9 cellular contexts compared by ENCODE assay signal in the genomic region with DNA sequence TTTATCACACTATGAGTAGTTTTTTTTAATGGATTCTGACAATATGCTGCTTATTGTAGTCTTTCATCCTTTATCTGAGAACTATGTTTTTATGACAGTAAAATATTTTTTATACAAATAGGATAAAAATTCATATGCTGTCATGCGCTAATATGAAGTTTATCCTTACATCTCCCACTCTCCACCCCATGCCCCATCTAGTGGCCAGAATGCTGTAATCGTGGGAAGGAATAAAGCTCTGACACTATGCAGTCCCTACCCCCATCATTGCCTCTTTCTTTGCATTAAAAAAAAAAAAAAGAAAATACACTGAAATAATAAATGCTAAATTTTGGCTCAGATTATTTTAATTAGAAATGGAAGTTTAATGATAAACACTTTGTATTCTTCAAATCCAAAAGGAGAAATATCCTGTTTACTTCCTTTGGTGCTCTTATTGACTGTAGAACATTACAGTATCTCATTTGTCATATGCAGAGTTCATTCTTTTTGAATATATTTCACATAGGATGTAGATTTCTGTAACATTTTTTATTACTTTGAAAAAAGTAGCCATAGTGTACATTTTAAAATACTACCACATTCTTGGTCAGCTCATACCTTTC.
DNase-seq lines count a peak whose midpoint lies in the region; ATAC-seq and TF ChIP-seq lines count a peak whose summit lies in the region.
"Had no signal": no experiment of that assay in that cellular context is flagged by ENCODE, and none has a peak within 500 bp of the region (broad histone marks: within the 10 kb centered on the region; RNA-seq: fewer than 3 reads in every experiment).

No MANE protein-coding gene starts in this region.

- H3K9me1 ChIP-seq in IMR-90 (ENCODE audit: insufficient read depth, low read length) = no peaks in the 10 kb centered on the region

- no peak overlapping the region for H4K8ac ChIP-seq in IMR-90 (ENCODE audit: low read depth in 2 of 2, low read length in 2 of 2)

- H2BK5ac ChIP-seq in IMR-90 (ENCODE audit: low read depth, low read length, poor library complexity, severe bottlenecking) = peak overlapping the region; percentile 13

- no peaks in the 10 kb centered on the region for H3K36me3 ChIP-seq in IMR-90 (ENCODE audit: control insufficient read depth, insufficient read depth, low read length)
- no peaks in the 10 kb centered on the region for H3K36me3 ChIP-seq in colonic mucosa
- H3K36me3 ChIP-seq: HAP-1 had no signal

- CTCF ChIA-PET in IMR-90 (lab: Yijun Ruan, JAX) = interaction anchor here (0.6 to 1.5 kb wide), 9 partner anchors 9 to 95 kb away, joined by 3 to 5 read pairs (median 4); no protein-coding TSS in a partner anchor

- no peak overlapping the region for H2BK120ac ChIP-seq in IMR-90 (ENCODE audit: low read depth, low read length)

- no peak for TF ChIP-seq POLR2A in IMR-90 (IDR thresholded peaks at IDR 0.05; ENCODE audit: low read depth, low read length)

- no peak overlapping the region for H3K18ac ChIP-seq in IMR-90 (ENCODE audit: low read depth, low read length)

- BruUV-seq in IMR-90 (replicated peaks; lab: Mats Ljungman, UMichigan) = no TSS peak

- in situ Hi-C loops in IMR-90 (cut with MboI; ENCODE audit: low sequenced_read_pairs) = no loop called here

- H2AFZ ChIP-seq in IMR-90 (replicated peaks; ENCODE audit: low read length, poor library complexity) = no peak overlapping the region

- no peak overlapping the region for H3K4me2 ChIP-seq in IMR-90 (ENCODE audit: low read depth, low read length)

- no peak overlapping the region for H3K23ac ChIP-seq in IMR-90 (ENCODE audit: low read depth, low read length)

- DNase-seq in IMR-90 = peak; percentile 56
- peak; percentile 53 for DNase-seq in colonic mucosa
- peak; percentile 55 to 61 for DNase-seq in lung microvascular endothelial cell (ENCODE audit: low read depth in 2 of 2)

- no peak overlapping the region for H2AK5ac ChIP-seq in IMR-90 (ENCODE audit: low read depth, low read length)

- no CpG with 5 or more reads among the region's 2 CpGs for WGBS in IMR-90 (ENCODE audit: extremely low coverage in 2 of 2, insufficient read length in 1 of 2), 2 experiments

- H3K14ac ChIP-seq in IMR-90 (replicated peaks; ENCODE audit: low read depth, low read length) = no peak overlapping the region

- intact Hi-C loops in IMR-90 (cut with micrococcal nuclease) = loop anchor here (1.0 kb wide), 1 partner anchor 85 kb away; no protein-coding TSS in a partner anchor
- intact Hi-C loops in colonic mucosa (cut with DNase I) = no loop called here

- H4K5ac ChIP-seq in IMR-90 (ENCODE audit: low read depth, low read length) = no peak overlapping the region

- no peaks in the 10 kb centered on the region; the same call in 1 of the 2 replicates for H3K9me3 ChIP-seq in IMR-90 (ENCODE audit: control insufficient read depth, insufficient read depth, low read length)
- H3K9me3 ChIP-seq in colonic mucosa = no peaks in the 10 kb centered on the region
- H3K9me3 ChIP-seq: HAP-1 had no signal

- no peak overlapping the region for H3K4me3 ChIP-seq in IMR-90 (ENCODE audit: insufficient read depth, low read depth, low read length)
- no peak overlapping the region for H3K4me3 ChIP-seq in colonic mucosa
- H3K4me3 ChIP-seq: HAP-1 had no signal

- no peak overlapping the region for H4K91ac ChIP-seq in IMR-90 (ENCODE audit: insufficient read depth, low read depth, low read length)

- H2BK20ac ChIP-seq in IMR-90 (ENCODE audit: low read depth, low read length) = no peak overlapping the region

- no peak overlapping the region for H3K4ac ChIP-seq in IMR-90 (ENCODE audit: low read depth, low read length)

- H3K9ac ChIP-seq in IMR-90 (ENCODE audit: low read depth, low read length) (no peak overlapping the region), colonic mucosa (ENCODE audit: low read depth in 2 of 2, low read length in 2 of 2) (no peak overlapping the region)

- H3K27ac ChIP-seq in C4-2B = no peak overlapping the region
- H3K27ac ChIP-seq in IMR-90 (ENCODE audit: insufficient read depth, low read length) = no peak overlapping the region
- no peak overlapping the region for H3K27ac ChIP-seq in colonic mucosa

- no peaks in the 10 kb centered on the region for H3K79me1 ChIP-seq in IMR-90 (ENCODE audit: low read depth in 1 of 2, low read length in 2 of 2)

- no peaks in the 10 kb centered on the region for H3K4me1 ChIP-seq in IMR-90 (ENCODE audit: control insufficient read depth, insufficient read depth, low read length)
- H3K4me1 ChIP-seq in colonic mucosa = no peaks in the 10 kb centered on the region
- H3K4me1 ChIP-seq: HAP-1 had no signal

- H2AK9ac ChIP-seq in IMR-90 (replicated peaks; ENCODE audit: low read depth, low read length, poor library complexity) = no peak overlapping the region

- ATAC-seq in IMR-90 (ENCODE audit: low read depth) (peak; percentile 89), GM21723 (IDR thresholded peaks at IDR 0.05; ENCODE audit: unreplicated experiment) (no peak), GM19395 (IDR thresholded peaks at IDR 0.05; ENCODE audit: unreplicated experiment) (no peak), GM19452 (IDR thresholded peaks at IDR 0.05; ENCODE audit: unreplicated experiment) (no peak), HG02588 (IDR thresholded peaks at IDR 0.05; ENCODE audit: unreplicated experiment) (no peak)

- no peaks in the 10 kb centered on the region for H4K20me1 ChIP-seq in IMR-90 (ENCODE audit: insufficient read depth, low read length)

- no peak overlapping the region for H2BK15ac ChIP-seq in IMR-90 (ENCODE audit: low read depth, low read length)

- TF ChIP-seq CTCF in C4-2B (conservative IDR thresholded peaks at IDR 0.05) (peak; percentile 87), IMR-90 (conservative IDR thresholded peaks at IDR 0.05; ENCODE audit: low read depth, low read length) (peak; percentile 72), colonic mucosa (IDR thresholded peaks at IDR 0.05) (peak; percentile 44)

- dilution Hi-C loops in IMR-90 (cut with HindIII; ENCODE audit: low sequenced_read_pairs, unreplicated experiment) = no loop called here

- H3K56ac ChIP-seq in IMR-90 (ENCODE audit: extremely low read depth, insufficient read depth, low read length) = no peak overlapping the region

- no peaks in the 10 kb centered on the region for H3K27me3 ChIP-seq in IMR-90 (ENCODE audit: control insufficient read depth, insufficient read depth, low read length)
- no peaks in the 10 kb centered on the region for H3K27me3 ChIP-seq in colonic mucosa

- POLR2A ChIA-PET in IMR-90 (lab: Charles Lee; ENCODE audit: unreplicated experiment) = no interaction called here

- peak; percentile 62 for TF ChIP-seq RAD21 in IMR-90 (IDR thresholded peaks at IDR 0.05; ENCODE audit: low read length)

TF ChIP-seq in IMR-90, 13 proteins besides CTCF, POLR2A, EP300 and RAD21:
- TF ChIP-seq MXI1 (IDR thresholded peaks at IDR 0.05; ENCODE audit: borderline replicate concordance, low read depth, low read length) (no peak), SMC3 (IDR thresholded peaks at IDR 0.05; ENCODE audit: low read depth, low read length) (peak; percentile 54)
- TF ChIP-seq, protein P1, sequence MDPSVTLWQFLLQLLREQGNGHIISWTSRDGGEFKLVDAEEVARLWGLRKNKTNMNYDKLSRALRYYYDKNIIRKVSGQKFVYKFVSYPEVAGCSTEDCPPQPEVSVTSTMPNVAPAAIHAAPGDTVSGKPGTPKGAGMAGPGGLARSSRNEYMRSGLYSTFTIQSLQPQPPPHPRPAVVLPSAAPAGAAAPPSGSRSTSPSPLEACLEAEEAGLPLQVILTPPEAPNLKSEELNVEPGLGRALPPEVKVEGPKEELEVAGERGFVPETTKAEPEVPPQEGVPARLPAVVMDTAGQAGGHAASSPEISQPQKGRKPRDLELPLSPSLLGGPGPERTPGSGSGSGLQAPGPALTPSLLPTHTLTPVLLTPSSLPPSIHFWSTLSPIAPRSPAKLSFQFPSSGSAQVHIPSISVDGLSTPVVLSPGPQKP (IDR thresholded peaks at IDR 0.05; ENCODE audit: borderline replicate concordance, low read depth, low read length) = no peak
TF ChIP-seq in IMR-90: peak in this region for 1.
